In the genomic region with DNA sequence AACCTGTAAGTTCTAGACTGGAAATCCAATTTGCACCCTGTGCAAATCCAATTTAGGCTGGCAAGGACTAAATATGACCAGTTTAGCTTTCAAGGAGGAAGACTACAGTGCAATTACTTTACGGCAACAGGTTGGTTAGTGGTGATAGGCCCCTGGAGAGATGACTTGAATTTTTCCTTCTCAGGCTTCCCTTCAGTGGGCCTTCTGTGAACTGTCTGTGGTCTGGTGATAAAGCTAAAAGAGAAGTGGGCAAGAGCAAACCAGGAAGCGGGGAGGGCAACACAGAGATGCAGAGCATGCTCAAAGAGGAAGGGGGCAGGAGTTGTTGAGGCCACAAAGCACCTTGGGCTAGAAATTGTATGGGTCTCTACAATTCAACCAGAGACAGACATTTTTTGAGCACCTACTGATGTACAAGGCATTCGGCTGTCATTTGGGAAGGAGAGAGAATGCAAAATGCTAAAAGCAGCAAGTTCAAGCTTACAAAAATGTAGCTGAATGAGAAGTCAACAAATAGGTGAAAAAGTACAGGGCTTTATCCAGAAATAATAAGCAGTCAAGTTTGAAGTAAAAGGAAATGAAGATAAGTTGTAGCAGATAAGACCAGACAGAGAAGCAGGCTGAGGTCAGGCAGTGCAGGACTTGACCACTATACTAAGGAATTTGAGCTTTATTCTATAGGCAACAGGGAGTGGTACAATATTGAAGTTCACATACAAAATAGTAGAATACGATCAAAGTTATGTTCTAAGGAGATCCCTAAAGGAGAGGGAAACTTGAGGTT, we compare ENCODE assay signal across 8 cellular contexts. TPM values are rescaled to one million over a fixed set of nuclear protein-coding genes. Genes with fewer than 3 reads are reported as not detected.
DNase-seq lines count a peak whose midpoint lies in the region; ATAC-seq and TF ChIP-seq lines count a peak whose summit lies in the region.
"Had no signal": no experiment of that assay in that cellular context is flagged by ENCODE, and none has a peak within 500 bp of the region (broad histone marks: within the 10 kb centered on the region; RNA-seq: fewer than 3 reads in every experiment).

No MANE protein-coding gene starts in this region.

- H3K27ac ChIP-seq in right atrium auricular region: no peak overlapping the region

- no peaks in the 10 kb centered on the region for H3K9me3 Mint-ChIP-seq in natural killer cell

- TF ChIP-seq POLR2A in lower leg skin (IDR thresholded peaks at IDR 0.05): no peak

- no peaks in the 10 kb centered on the region for H3K9me3 ChIP-seq in right atrium auricular region

- DNase-seq in SIG-M5 (lab: John Stamatoyannopoulos, UW) (peak; percentile 87), natural killer cell (no peak), posterior cingulate gyrus (no peak), right atrium auricular region (ENCODE audit: low spot score) (no peak), lower leg skin (ENCODE audit: low spot score in 2 of 2) (no peak)

- no peak overlapping the region for H3K4me3 ChIP-seq in right atrium auricular region
- no peak overlapping the region for H3K4me3 ChIP-seq in lower leg skin (ENCODE audit: low read depth, poor library complexity, severe bottlenecking)
- H3K4me3 ChIP-seq: lung had no signal

- peak overlapping the region; percentile 82 to 91 for H3K27ac Mint-ChIP-seq in natural killer cell

- WGBS in lower leg skin, 2 donors: 64 to 73% methylated on average over 4 of the region's 4 CpGs

- ATAC-seq in GM18867 (IDR thresholded peaks at IDR 0.05; ENCODE audit: unreplicated experiment): peak; percentile 50
- peak; percentile 52 for ATAC-seq in HG02763 (IDR thresholded peaks at IDR 0.05; ENCODE audit: unreplicated experiment)
- peak; percentile 65 to 91 (median 78) for ATAC-seq in natural killer cell

- no peaks in the 10 kb centered on the region for H3K27me3 Mint-ChIP-seq in natural killer cell (ENCODE audit: low read depth in 2 of 2)

- H3K4me1 ChIP-seq in right atrium auricular region: peaks cover 0 to 40% of the 10 kb centered on the region in 2 donors

- H3K36me3 ChIP-seq in right atrium auricular region: peaks cover 5% of the 10 kb centered on the region

- intact Hi-C loops in natural killer cell (cut with micrococcal nuclease): no loop called here
- intact Hi-C loops in posterior cingulate gyrus (cut with DNase I): no loop called here
- intact Hi-C loops in lower leg skin (cut with DNase I; ENCODE audit: low total_unique reads): no loop called here

- H3K27me3 ChIP-seq in right atrium auricular region: no peaks in the 10 kb centered on the region

- no peaks in the 10 kb centered on the region for H3K36me3 Mint-ChIP-seq in natural killer cell

- TF ChIP-seq CTCF in natural killer cell (IDR thresholded peaks at IDR 0.05): no peak
- no peak for TF ChIP-seq CTCF in right atrium auricular region (IDR thresholded peaks at IDR 0.05)
- no peak for TF ChIP-seq CTCF in lower leg skin (IDR thresholded peaks at IDR 0.05)

- H3K4me1 Mint-ChIP-seq in natural killer cell: peaks cover 51 to 62% of the 10 kb centered on the region in 2 donors

- peak overlapping the region; percentile 72 for H3K4me3 Mint-ChIP-seq in natural killer cell

RNA-seq across cellular contexts. Expression of gene INPP5B, which starts 23.9 kb away (rescaled TPM):
- total RNA-seq in natural killer cell (10 to 100 TPM; 34.0 to 66.2 (median 54.7) TPM), right atrium auricular region (10 to 100 TPM; 13.2 to 16.7 TPM), lower leg skin (10 to 100 TPM; 12.9 to 23.3 (median 18.7) TPM)
